Comparison of ENCODE assay signal across 8 cellular contexts in genomic region chr1:62131093-62131725, GRCh38.
DNase-seq lines count a peak whose midpoint lies in the region; ATAC-seq, FAIRE-seq and TF ChIP-seq lines count a peak whose summit lies in the region.

No MANE protein-coding gene starts in this region.

- CTCF ChIA-PET in GM12878 (lab: Yijun Ruan, JAX) = interaction anchor here (0.7 to 7.5 kb wide), 23 partner anchors 9 to 774 kb away, joined by 3 to 95 read pairs (median 4); no protein-coding TSS in a partner anchor

- intact Hi-C loops in GM12878 (cut with micrococcal nuclease; ENCODE audit: unreplicated experiment) = loop anchor here (1.0 kb wide), 1 partner anchor 49 kb away; no protein-coding TSS in a partner anchor

- H3K9me3 ChIP-seq in OCI-LY3 (ENCODE audit: insufficient read depth, low read length) (no peaks in the 10 kb centered on the region), GM12878 (replicated peaks; ENCODE audit: control insufficient read depth, insufficient read depth, low read length) (no peaks in the 10 kb centered on the region)

- H3K9ac ChIP-seq in OCI-LY3 (ENCODE audit: low read length) = no peak overlapping the region
- no peak overlapping the region for H3K9ac ChIP-seq in GM12878 (ENCODE audit: control insufficient read depth, insufficient read depth, low read length)

- ATAC-seq in GM21528 (IDR thresholded peaks at IDR 0.05; ENCODE audit: low FRiP score, unreplicated experiment) (peak; percentile 88), GM12878 (peak; percentile 99)
- ATAC-seq in stimulated activated memory B cell treated with anti-CD40 and anti-IgM and Interleukin-4, amounts not matched to agents 10 μg/mL and 1 μg/mL and 100 μg/mL, for 72 hours = peak; percentile 71

- peak; percentile 82 for TF ChIP-seq RAD21 in GM12878 (IDR thresholded peaks at IDR 0.05; ENCODE audit: insufficient read depth, low read depth, low read length)

- in situ Hi-C loops in GM12878 (cut with MboI) = no loop called here

- H3K4me3 ChIP-seq in OCI-LY3 (ENCODE audit: low read length) (no peak overlapping the region), GM12878 (no peak overlapping the region)

- H3K4me3 Mint-ChIP-seq in stimulated activated memory B cell treated with anti-CD40 and anti-IgM and Interleukin-4, amounts not matched to agents 10 μg/mL and 1 μg/mL and 100 μg/mL, for 72 hours = no peak overlapping the region

- H3K36me3 ChIP-seq in OCI-LY3 (replicated peaks; ENCODE audit: low read depth, low read length) (no peaks in the 10 kb centered on the region), GM12878 (ENCODE audit: control insufficient read depth in 2 of 2, insufficient read depth in 2 of 2, low read length in 1 of 2) (no peaks in the 10 kb centered on the region)

- POLR2A ChIA-PET in GM12878 (lab: Charles Lee) = no interaction called here

- TF ChIP-seq CTCF in OCI-LY3 (IDR thresholded peaks at IDR 0.05; ENCODE audit: low read depth, low read length) = peak; percentile 78
- TF ChIP-seq CTCF in GM12878 (IDR thresholded peaks at IDR 0.05 in 2 of 3, conservative IDR thresholded peaks at IDR 0.05 in 1 of 3; ENCODE audit: control insufficient read depth in 2 of 3, extremely low read depth in 1 of 3, insufficient read depth in 1 of 3, low read depth in 3 of 3, low read length in 3 of 3) = peak; percentile 86 to 96 (median 96)

- no TSS peak for BruUV-seq in GM12878 (replicated peaks; lab: Mats Ljungman, UMichigan)

- SMC1A ChIA-PET in GM12878 (lab: Charles Lee; ENCODE audit: uncharacterized antibody, unreplicated experiment) = interaction anchor here (0.6 to 2.2 kb wide), 5 partner anchors 15 to 48 kb away, joined by 3 to 16 read pairs (median 4); no protein-coding TSS in a partner anchor

- peak; percentile 80 for FAIRE-seq in G401.6 (lab: Jason Lieb, UNC)
- no peak for FAIRE-seq in HTR-8/SVneo (lab: Jason Lieb, UNC)
- FAIRE-seq in GM12878 (lab: Jason Lieb, UNC) = peak; percentile 93

- H2AFZ ChIP-seq in OCI-LY3 (ENCODE audit: low read depth, low read length) = no peak overlapping the region
- no peak overlapping the region for H2AFZ ChIP-seq in GM12878 (ENCODE audit: control insufficient read depth, low read depth, low read length)

- no peaks in the 10 kb centered on the region for H3K27me3 Mint-ChIP-seq in stimulated activated memory B cell treated with anti-CD40 and anti-IgM and Interleukin-4, amounts not matched to agents 10 μg/mL and 1 μg/mL and 100 μg/mL, for 72 hours

- no peaks in the 10 kb centered on the region for H3K4me1 ChIP-seq in OCI-LY3 (ENCODE audit: low read length)
- H3K4me1 ChIP-seq in GM12878 (ENCODE audit: control insufficient read depth, insufficient read depth, low read length) = no peaks in the 10 kb centered on the region

- no peak overlapping the region for H3K27ac Mint-ChIP-seq in stimulated activated memory B cell treated with anti-CD40 and anti-IgM and Interleukin-4, amounts not matched to agents 10 μg/mL and 1 μg/mL and 100 μg/mL, for 72 hours

- TF ChIP-seq EP300 in GM12878 (IDR thresholded peaks at IDR 0.05; ENCODE audit: borderline replicate concordance in 1 of 2, control insufficient read depth in 1 of 2, low read depth in 2 of 2, low read length in 2 of 2) = no peak

- H3K79me2 ChIP-seq in OCI-LY3 (ENCODE audit: low read length) (no peaks in the 10 kb centered on the region), GM12878 (ENCODE audit: control insufficient read depth, insufficient read depth, low read length) (no peaks in the 10 kb centered on the region)

- RAD21 ChIA-PET in GM12878 (lab: Charles Lee; ENCODE audit: unreplicated experiment) = interaction anchor here (1.1 to 1.4 kb wide), 2 partner anchors 13 to 48 kb away, joined by 5 to 14 read pairs; no protein-coding TSS in a partner anchor

- H4K20me1 ChIP-seq in OCI-LY3 (ENCODE audit: insufficient read depth, low read length) (no peaks in the 10 kb centered on the region), GM12878 (ENCODE audit: control insufficient read depth, insufficient read depth) (no peaks in the 10 kb centered on the region)

- no peaks in the 10 kb centered on the region for H3K4me1 Mint-ChIP-seq in stimulated activated memory B cell treated with anti-CD40 and anti-IgM and Interleukin-4, amounts not matched to agents 10 μg/mL and 1 μg/mL and 100 μg/mL, for 72 hours

- no peak overlapping the region for H3K4me2 ChIP-seq in OCI-LY3 (ENCODE audit: low read length)
- H3K4me2 ChIP-seq in GM12878 (ENCODE audit: control insufficient read depth, insufficient read depth) = no peak overlapping the region

- H3K27ac ChIP-seq in OCI-LY3 (ENCODE audit: low read length) (no peak overlapping the region), GM12878 (ENCODE audit: control insufficient read depth, insufficient read depth) (no peak overlapping the region)

- 44% methylated on average over 6 of the region's 6 CpGs for WGBS in GM12878 (ENCODE audit: insufficient coverage, insufficient replicate concordance, low lambda C conversion rate, missing lambda C conversion rate)

- H3K27me3 ChIP-seq in OCI-LY3 (ENCODE audit: low read depth, low read length) = no peaks in the 10 kb centered on the region
- H3K27me3 ChIP-seq in GM12878 (replicated peaks in 1 of 2; ENCODE audit: control insufficient read depth in 2 of 2, insufficient read depth in 2 of 2, low read length in 1 of 2) = no peaks in the 10 kb centered on the region

- DNase-seq in HTR-8/SVneo (ENCODE audit: insufficient read length, low spot score) = peak; percentile 65
- no peak for DNase-seq in GM12878 (ENCODE audit: low read depth, low spot score)
- peak; percentile 89 for DNase-seq in iPS-NIHi7 (ENCODE audit: extremely low spot score)
- no peak for DNase-seq in NCI-H187 treated with DMSO at 0.1 percent for 48 hours (lab: John Stamatoyannopoulos, UW)

- peaks cover 13% of the 10 kb centered on the region for H3K36me3 Mint-ChIP-seq in stimulated activated memory B cell treated with anti-CD40 and anti-IgM and Interleukin-4, amounts not matched to agents 10 μg/mL and 1 μg/mL and 100 μg/mL, for 72 hours

- no peaks in the 10 kb centered on the region for H3K9me3 Mint-ChIP-seq in stimulated activated memory B cell treated with anti-CD40 and anti-IgM and Interleukin-4, amounts not matched to agents 10 μg/mL and 1 μg/mL and 100 μg/mL, for 72 hours

- TF ChIP-seq POLR2A in GM12878 (IDR thresholded peaks at IDR 0.05; ENCODE audit: low read depth, low read length) = no peak

TF ChIP-seq in GM12878, 131 proteins besides CTCF, POLR2A, EP300 and RAD21:
- TF ChIP-seq SMC3 (IDR thresholded peaks at IDR 0.05; ENCODE audit: borderline replicate concordance, low read length) = peak; percentile 30; the same call in 1 of the 2 replicates
- peak; percentile 54 for TF ChIP-seq YY1 (IDR thresholded peaks at IDR 0.05; ENCODE audit: low read depth, low read length)
- no peak for TF ChIP-seq POU2F2 (IDR thresholded peaks at IDR 0.05; ENCODE audit: borderline replicate concordance, low read depth, low read length)
TF ChIP-seq in GM12878: peak in this region for 2.

Comparison
In these comparisons a context has a peak if more than half of its experiments do, and no peak if none do; other contexts are left out.
1. DNase-seq: peak in HTR-8/SVneo (single experiment) and iPS-NIHi7 (single experiment); none in GM12878 (single experiment) and NCI-H187 treated with DMSO at 0.1 percent for 48 hours (single experiment).
2. Peak in every context shown above with its lines, with median percentiles within 50 percentile points of each other: ATAC-seq.